In genomic region chr4:26220704-26221103, GRCh38 we compare ENCODE assay signal across 1 cellular context.
TF ChIP-seq lines count a peak whose summit lies in the region.

No MANE protein-coding gene starts in this region.

TF ChIP-seq in GM23338, 12 proteins besides CTCF, POLR2A, EP300 and RAD21 (continued from another document):
- no peak for TF ChIP-seq CREB1 (CRISPR knock-in tag; IDR thresholded peaks at IDR 0.05; ENCODE audit: low read depth)
- TF ChIP-seq, protein P1, sequence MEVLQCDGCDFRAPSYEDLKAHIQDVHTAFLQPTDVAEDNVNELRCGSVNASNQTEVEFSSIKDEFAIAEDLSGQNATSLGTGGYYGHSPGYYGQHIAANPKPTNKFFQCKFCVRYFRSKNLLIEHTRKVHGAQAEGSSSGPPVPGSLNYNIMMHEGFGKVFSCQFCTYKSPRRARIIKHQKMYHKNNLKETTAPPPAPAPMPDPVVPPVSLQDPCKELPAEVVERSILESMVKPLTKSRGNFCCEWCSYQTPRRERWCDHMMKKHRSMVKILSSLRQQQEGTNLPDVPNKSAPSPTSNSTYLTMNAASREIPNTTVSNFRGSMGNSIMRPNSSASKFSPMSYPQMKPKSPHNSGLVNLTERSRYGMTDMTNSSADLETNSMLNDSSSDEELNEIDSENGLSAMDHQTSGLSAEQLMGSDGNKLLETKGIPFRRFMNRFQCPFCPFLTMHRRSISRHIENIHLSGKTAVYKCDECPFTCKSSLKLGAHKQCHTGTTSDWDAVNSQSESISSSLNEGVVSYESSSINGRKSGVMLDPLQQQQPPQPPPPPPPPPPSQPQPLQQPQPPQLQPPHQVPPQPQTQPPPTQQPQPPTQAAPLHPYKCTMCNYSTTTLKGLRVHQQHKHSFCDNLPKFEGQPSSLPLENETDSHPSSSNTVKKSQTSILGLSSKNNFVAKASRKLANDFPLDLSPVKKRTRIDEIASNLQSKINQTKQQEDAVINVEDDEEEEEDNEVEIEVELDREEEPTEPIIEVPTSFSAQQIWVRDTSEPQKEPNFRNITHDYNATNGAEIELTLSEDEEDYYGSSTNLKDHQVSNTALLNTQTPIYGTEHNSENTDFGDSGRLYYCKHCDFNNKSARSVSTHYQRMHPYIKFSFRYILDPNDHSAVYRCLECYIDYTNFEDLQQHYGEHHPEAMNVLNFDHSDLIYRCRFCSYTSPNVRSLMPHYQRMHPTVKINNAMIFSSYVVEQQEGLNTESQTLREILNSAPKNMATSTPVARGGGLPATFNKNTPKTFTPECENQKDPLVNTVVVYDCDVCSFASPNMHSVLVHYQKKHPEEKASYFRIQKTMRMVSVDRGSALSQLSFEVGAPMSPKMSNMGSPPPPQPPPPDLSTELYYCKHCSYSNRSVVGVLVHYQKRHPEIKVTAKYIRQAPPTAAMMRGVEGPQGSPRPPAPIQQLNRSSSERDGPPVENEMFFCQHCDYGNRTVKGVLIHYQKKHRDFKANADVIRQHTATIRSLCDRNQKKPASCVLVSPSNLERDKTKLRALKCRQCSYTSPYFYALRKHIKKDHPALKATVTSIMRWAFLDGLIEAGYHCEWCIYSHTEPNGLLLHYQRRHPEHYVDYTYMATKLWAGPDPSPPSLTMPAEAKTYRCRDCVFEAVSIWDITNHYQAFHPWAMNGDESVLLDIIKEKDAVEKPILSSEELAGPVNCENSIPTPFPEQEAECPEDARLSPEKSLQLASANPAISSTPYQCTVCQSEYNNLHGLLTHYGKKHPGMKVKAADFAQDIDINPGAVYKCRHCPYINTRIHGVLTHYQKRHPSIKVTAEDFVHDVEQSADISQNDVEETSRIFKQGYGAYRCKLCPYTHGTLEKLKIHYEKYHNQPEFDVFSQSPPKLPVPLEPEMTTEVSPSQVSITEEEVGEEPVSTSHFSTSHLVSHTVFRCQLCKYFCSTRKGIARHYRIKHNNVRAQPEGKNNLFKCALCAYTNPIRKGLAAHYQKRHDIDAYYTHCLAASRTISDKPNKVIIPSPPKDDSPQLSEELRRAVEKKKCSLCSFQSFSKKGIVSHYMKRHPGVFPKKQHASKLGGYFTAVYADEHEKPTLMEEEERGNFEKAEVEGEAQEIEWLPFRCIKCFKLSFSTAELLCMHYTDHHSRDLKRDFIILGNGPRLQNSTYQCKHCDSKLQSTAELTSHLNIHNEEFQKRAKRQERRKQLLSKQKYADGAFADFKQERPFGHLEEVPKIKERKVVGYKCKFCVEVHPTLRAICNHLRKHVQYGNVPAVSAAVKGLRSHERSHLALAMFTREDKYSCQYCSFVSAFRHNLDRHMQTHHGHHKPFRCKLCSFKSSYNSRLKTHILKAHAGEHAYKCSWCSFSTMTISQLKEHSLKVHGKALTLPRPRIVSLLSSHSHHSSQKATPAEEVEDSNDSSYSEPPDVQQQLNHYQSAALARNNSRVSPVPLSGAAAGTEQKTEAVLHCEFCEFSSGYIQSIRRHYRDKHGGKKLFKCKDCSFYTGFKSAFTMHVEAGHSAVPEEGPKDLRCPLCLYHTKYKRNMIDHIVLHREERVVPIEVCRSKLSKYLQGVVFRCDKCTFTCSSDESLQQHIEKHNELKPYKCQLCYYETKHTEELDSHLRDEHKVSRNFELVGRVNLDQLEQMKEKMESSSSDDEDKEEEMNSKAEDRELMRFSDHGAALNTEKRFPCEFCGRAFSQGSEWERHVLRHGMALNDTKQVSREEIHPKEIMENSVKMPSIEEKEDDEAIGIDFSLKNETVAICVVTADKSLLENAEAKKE (CRISPR knock-in tag; IDR thresholded peaks at IDR 0.05) = no peak
- TF ChIP-seq EZH2 (IDR thresholded peaks at IDR 0.05; ENCODE audit: low read depth, unreplicated experiment) = no peak
